In the genomic region with DNA sequence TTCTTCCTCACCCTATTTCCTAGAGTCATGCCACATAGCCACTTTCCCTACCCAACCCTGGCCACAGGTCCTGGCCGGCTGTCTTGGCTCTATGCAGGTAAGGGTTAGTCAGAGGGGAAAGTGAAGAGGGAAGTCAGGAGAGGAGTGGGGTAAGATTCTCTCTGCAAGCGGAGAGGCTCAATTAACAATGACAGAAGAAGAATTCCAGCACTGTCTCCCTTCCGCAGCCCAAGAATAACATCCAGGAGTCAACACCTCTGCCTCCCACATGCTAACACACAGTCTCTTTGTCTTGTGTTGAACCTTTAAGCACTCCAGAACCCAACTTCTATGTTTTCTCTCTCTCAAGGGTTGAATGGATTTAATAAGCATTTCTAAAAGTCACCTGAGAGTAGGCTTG, we compare ENCODE assay signal across 30 cellular contexts.
"Had no signal": no experiment of that assay in that cellular context is flagged by ENCODE, and none has a peak within 500 bp of the region (broad histone marks: within the 10 kb centered on the region; RNA-seq: fewer than 3 reads in every experiment).

No MANE protein-coding gene starts in this region.

- H3K36me3 ChIP-seq: colonic mucosa, gastroesophageal sphincter, heart left ventricle, lower lobe of right lung, pancreas, right lobe of liver, thoracic aorta, transverse colon, upper lobe of right lung, uterus had no signal

- H3K27ac Mint-ChIP-seq: dendritic cell treated with granulocyte-macrophage colony-stimulating factor and Interleukin-4, amounts not matched to agents 40 ng/mL and 50 ng/mL, for 4 days; endodermal cell; memory B cell; natural killer cell treated with Interleukin-12 subunit alpha and Interleukin-12 subunit beta and Interleukin-15 and Interleukin-18, amount 100 ng/mL, for 72 hours; stimulated activated effector memory CD8-positive, alpha-beta T cell treated with anti-CD3 and anti-CD28 coated beads, Interleukin-12 subunit alpha, Interleukin-12 subunit beta, amount 100 ng/mL, for 72 hours had no signal

- ATAC-seq: esophagus mucosa; foreskin keratinocyte; gastroesophageal sphincter; heart left ventricle; left colon; left ventricle myocardium superior; lower lobe of right lung; mucosa of descending colon; natural killer cell treated with Interleukin-12 subunit alpha and Interleukin-12 subunit beta and Interleukin-15 and Interleukin-18, amount 100 ng/mL, for 72 hours; pancreas; right lobe of liver; stimulated activated effector memory CD8-positive, alpha-beta T cell treated with anti-CD3 and anti-CD28 coated beads, Interleukin-12 subunit alpha, Interleukin-12 subunit beta, amount 100 ng/mL, for 72 hours; upper lobe of right lung had no signal

- H3K9me3 Mint-ChIP-seq: central memory CD8-positive, alpha-beta T cell; dendritic cell treated with granulocyte-macrophage colony-stimulating factor and Interleukin-4, amounts not matched to agents 40 ng/mL and 50 ng/mL, for 4 days; endodermal cell; memory B cell; naive B cell; natural killer cell treated with Interleukin-12 subunit alpha and Interleukin-12 subunit beta and Interleukin-15 and Interleukin-18, amount 100 ng/mL, for 72 hours; stimulated activated effector memory CD8-positive, alpha-beta T cell treated with anti-CD3 and anti-CD28 coated beads, Interleukin-12 subunit alpha, Interleukin-12 subunit beta, amount 100 ng/mL, for 72 hours had no signal

- H3K36me3 Mint-ChIP-seq: naive B cell; natural killer cell treated with Interleukin-12 subunit alpha and Interleukin-12 subunit beta and Interleukin-15 and Interleukin-18, amount 100 ng/mL, for 72 hours; stimulated activated effector memory CD8-positive, alpha-beta T cell treated with anti-CD3 and anti-CD28 coated beads, Interleukin-12 subunit alpha, Interleukin-12 subunit beta, amount 100 ng/mL, for 72 hours had no signal

- H3K4me1 ChIP-seq: colonic mucosa, pancreas, right lobe of liver, uterus had no signal

- H3K27ac ChIP-seq: colonic mucosa, epithelial cell of prostate, foreskin keratinocyte, gastroesophageal sphincter, heart left ventricle, lower lobe of right lung, pancreas, right lobe of liver, thoracic aorta, transverse colon, upper lobe of right lung, uterus had no signal

- H3K27me3 Mint-ChIP-seq: dendritic cell treated with granulocyte-macrophage colony-stimulating factor and Interleukin-4, amounts not matched to agents 40 ng/mL and 50 ng/mL, for 4 days; memory B cell; naive B cell had no signal

- H3K4me3 Mint-ChIP-seq: central memory CD8-positive, alpha-beta T cell; dendritic cell treated with granulocyte-macrophage colony-stimulating factor and Interleukin-4, amounts not matched to agents 40 ng/mL and 50 ng/mL, for 4 days; endodermal cell; memory B cell; naive B cell; natural killer cell treated with Interleukin-12 subunit alpha and Interleukin-12 subunit beta and Interleukin-15 and Interleukin-18, amount 100 ng/mL, for 72 hours; stimulated activated effector memory CD8-positive, alpha-beta T cell treated with anti-CD3 and anti-CD28 coated beads, Interleukin-12 subunit alpha, Interleukin-12 subunit beta, amount 100 ng/mL, for 72 hours had no signal

- DNase-seq: colonic mucosa; effector CD8-positive, alpha-beta T cell; endodermal cell; foreskin keratinocyte; heart left ventricle; hippocampal formation; kidney glomerular epithelial cell; left colon; left ventricle myocardium superior; lower lobe of right lung; mucosa of descending colon; naive B cell; pancreas; right lobe of liver; stimulated activated CD4-positive, alpha-beta T cell treated with anti-CD3 and anti-CD28 coated beads, Interleukin-2, amount 100 ng/mL, for 24 hours; stimulated activated CD4-positive, alpha-beta T cell treated with anti-CD3 and anti-CD28 coated beads, Interleukin-4, amount 100 ng/mL, for 24 hours; stimulated activated naive CD4-positive, alpha-beta T cell treated with Interleukin-2 at 50 U/mL for 16 hours; substantia nigra; transverse colon; upper lobe of right lung; uterus had no signal

- H3K4me3 ChIP-seq: colonic mucosa, gastroesophageal sphincter, heart left ventricle, lower lobe of right lung, mucosa of descending colon, pancreas, right lobe of liver, thoracic aorta, transverse colon, upper lobe of right lung, uterus had no signal

- H3K4me1 Mint-ChIP-seq: central memory CD8-positive, alpha-beta T cell; stimulated activated effector memory CD8-positive, alpha-beta T cell treated with anti-CD3 and anti-CD28 coated beads, Interleukin-12 subunit alpha, Interleukin-12 subunit beta, amount 100 ng/mL, for 72 hours had no signal

- H3K27me3 ChIP-seq: colonic mucosa, foreskin keratinocyte, gastroesophageal sphincter, heart left ventricle, pancreas, right lobe of liver, transverse colon, upper lobe of right lung, uterus had no signal

- H3K9me3 ChIP-seq: colonic mucosa, gastroesophageal sphincter, heart left ventricle, lower lobe of right lung, mucosa of descending colon, pancreas, right lobe of liver, thoracic aorta, transverse colon, upper lobe of right lung, uterus had no signal
